ENCODE assay signal across 1 cellular context in genomic region chr3:4340411-4341335, GRCh38.
TF ChIP-seq lines count a peak whose summit lies in the region.

No MANE protein-coding gene starts in this region.

TF ChIP-seq in GM23338, 12 proteins besides CTCF, POLR2A, EP300 and RAD21:
- TF ChIP-seq ZNF462 (CRISPR knock-in tag; IDR thresholded peaks at IDR 0.05): no peak
- no peak for TF ChIP-seq ZNF331 (CRISPR knock-in tag; IDR thresholded peaks at IDR 0.05; ENCODE audit: low read depth)
- TF ChIP-seq POLR2AphosphoS5 (IDR thresholded peaks at IDR 0.05; ENCODE audit: low read depth): no peak
- no peak for TF ChIP-seq CREB1 (CRISPR knock-in tag; IDR thresholded peaks at IDR 0.05; ENCODE audit: low read depth)
- TF ChIP-seq ETS1 (IDR thresholded peaks at IDR 0.05): no peak
- TF ChIP-seq EZH2 (IDR thresholded peaks at IDR 0.05; ENCODE audit: low read depth, unreplicated experiment): no peak
- TF ChIP-seq JUNB (IDR thresholded peaks at IDR 0.05; ENCODE audit: unreplicated experiment): no peak
- TF ChIP-seq REST (IDR thresholded peaks at IDR 0.05; ENCODE audit: unreplicated experiment): no peak
- no peak for TF ChIP-seq STAT1 (IDR thresholded peaks at IDR 0.05; ENCODE audit: unreplicated experiment)
- no peak for TF ChIP-seq EZH2phosphoT487 (IDR thresholded peaks at IDR 0.05; ENCODE audit: unreplicated experiment)
- TF ChIP-seq NANOG (IDR thresholded peaks at IDR 0.05; ENCODE audit: borderline replicate concordance): no peak
- no peak for TF ChIP-seq ZNF114 (CRISPR knock-in tag; IDR thresholded peaks at IDR 0.05)
